In the genomic region with DNA sequence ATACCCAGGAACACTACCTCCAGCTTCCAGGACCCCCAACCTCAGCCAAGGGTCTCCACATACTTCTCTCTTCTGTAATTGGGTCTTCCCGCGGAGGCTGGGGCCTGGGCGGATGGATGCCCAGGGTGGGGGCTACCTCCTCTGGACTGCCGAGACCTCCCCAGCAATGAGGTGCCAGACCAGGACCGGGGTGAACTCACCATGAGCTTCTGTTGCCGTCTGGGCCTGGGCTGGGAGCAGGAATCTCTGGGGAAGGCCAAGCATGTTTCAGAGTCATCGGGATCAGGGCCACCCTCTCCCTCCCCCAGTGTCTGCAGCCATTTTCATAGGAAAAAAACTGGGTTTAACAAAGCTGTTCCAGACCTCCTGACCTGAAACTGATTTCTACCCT, we compare ENCODE assay signal across 1 cellular context.
TF ChIP-seq lines count a peak whose summit lies in the region.

No MANE protein-coding gene starts in this region.

TF ChIP-seq in GM23338, 12 proteins besides CTCF, POLR2A, EP300 and RAD21 (continued from another document):
- TF ChIP-seq ZNF462 (CRISPR knock-in tag; IDR thresholded peaks at IDR 0.05) (no peak), ZNF331 (CRISPR knock-in tag; IDR thresholded peaks at IDR 0.05; ENCODE audit: low read depth) (no peak), POLR2AphosphoS5 (IDR thresholded peaks at IDR 0.05; ENCODE audit: low read depth) (no peak), EZH2phosphoT487 (IDR thresholded peaks at IDR 0.05; ENCODE audit: unreplicated experiment) (no peak), JUNB (IDR thresholded peaks at IDR 0.05; ENCODE audit: unreplicated experiment) (no peak)
- TF ChIP-seq, protein P1, sequence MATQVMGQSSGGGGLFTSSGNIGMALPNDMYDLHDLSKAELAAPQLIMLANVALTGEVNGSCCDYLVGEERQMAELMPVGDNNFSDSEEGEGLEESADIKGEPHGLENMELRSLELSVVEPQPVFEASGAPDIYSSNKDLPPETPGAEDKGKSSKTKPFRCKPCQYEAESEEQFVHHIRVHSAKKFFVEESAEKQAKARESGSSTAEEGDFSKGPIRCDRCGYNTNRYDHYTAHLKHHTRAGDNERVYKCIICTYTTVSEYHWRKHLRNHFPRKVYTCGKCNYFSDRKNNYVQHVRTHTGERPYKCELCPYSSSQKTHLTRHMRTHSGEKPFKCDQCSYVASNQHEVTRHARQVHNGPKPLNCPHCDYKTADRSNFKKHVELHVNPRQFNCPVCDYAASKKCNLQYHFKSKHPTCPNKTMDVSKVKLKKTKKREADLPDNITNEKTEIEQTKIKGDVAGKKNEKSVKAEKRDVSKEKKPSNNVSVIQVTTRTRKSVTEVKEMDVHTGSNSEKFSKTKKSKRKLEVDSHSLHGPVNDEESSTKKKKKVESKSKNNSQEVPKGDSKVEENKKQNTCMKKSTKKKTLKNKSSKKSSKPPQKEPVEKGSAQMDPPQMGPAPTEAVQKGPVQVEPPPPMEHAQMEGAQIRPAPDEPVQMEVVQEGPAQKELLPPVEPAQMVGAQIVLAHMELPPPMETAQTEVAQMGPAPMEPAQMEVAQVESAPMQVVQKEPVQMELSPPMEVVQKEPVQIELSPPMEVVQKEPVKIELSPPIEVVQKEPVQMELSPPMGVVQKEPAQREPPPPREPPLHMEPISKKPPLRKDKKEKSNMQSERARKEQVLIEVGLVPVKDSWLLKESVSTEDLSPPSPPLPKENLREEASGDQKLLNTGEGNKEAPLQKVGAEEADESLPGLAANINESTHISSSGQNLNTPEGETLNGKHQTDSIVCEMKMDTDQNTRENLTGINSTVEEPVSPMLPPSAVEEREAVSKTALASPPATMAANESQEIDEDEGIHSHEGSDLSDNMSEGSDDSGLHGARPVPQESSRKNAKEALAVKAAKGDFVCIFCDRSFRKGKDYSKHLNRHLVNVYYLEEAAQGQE (IDR thresholded peaks at IDR 0.05; ENCODE audit: unreplicated experiment), result no peak
